Comparison of ENCODE assay signal across 1 cellular context in the genomic region with DNA sequence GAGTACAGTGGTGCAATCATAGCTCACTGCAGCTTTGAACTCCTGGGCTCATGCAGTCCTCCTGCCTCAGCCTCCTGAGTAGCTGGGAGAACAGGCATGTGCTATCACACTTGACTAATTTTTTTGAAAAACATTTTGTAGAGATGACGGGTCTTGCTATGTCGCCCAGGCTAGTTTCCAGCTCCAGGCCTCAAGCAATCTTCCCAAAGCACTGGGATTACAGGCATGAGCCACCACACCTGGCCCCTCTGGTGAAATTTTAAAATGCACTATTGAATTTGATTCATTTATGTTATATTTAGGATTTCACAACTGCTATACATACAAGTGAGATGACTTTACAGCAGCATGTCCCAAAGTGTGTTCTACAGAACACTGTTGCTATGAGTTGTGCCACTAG.
TF ChIP-seq lines count a peak whose summit lies in the region.

No MANE protein-coding gene starts in this region.

TF ChIP-seq in WTC11, 78 proteins besides CTCF, POLR2A, EP300 and RAD21 (continued from another document):
- TF ChIP-seq, protein P1, sequence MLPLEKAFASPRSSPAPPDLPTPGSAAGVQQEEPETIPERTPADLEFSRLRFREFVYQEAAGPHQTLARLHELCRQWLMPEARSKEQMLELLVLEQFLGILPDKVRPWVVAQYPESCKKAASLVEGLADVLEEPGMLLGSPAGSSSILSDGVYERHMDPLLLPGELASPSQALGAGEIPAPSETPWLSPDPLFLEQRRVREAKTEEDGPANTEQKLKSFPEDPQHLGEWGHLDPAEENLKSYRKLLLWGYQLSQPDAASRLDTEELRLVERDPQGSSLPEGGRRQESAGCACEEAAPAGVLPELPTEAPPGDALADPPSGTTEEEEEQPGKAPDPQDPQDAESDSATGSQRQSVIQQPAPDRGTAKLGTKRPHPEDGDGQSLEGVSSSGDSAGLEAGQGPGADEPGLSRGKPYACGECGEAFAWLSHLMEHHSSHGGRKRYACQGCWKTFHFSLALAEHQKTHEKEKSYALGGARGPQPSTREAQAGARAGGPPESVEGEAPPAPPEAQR (CRISPR knock-in tag; IDR thresholded peaks at IDR 0.05), result no peak
- TF ChIP-seq ZNF416 (CRISPR knock-in tag; IDR thresholded peaks at IDR 0.05) (no peak), ZNF232 (CRISPR knock-in tag; IDR thresholded peaks at IDR 0.05) (no peak), ZNF671 (CRISPR knock-in tag; IDR thresholded peaks at IDR 0.05) (no peak), ZNF121 (CRISPR knock-in tag; IDR thresholded peaks at IDR 0.05) (peak; percentile 86)
- TF ChIP-seq, protein P2, sequence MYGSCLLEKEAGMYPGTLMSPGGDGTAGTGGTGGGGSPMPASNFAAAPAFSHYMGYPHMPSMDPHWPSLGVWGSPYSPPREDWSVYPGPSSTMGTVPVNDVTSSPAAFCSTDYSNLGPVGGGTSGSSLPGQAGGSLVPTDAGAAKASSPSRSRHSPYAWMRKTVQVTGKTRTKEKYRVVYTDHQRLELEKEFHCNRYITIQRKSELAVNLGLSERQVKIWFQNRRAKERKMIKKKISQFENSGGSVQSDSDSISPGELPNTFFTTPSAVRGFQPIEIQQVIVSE (CRISPR knock-in tag; IDR thresholded peaks at IDR 0.05; ENCODE audit: borderline replicate concordance), result no peak
- TF ChIP-seq, protein P3, sequence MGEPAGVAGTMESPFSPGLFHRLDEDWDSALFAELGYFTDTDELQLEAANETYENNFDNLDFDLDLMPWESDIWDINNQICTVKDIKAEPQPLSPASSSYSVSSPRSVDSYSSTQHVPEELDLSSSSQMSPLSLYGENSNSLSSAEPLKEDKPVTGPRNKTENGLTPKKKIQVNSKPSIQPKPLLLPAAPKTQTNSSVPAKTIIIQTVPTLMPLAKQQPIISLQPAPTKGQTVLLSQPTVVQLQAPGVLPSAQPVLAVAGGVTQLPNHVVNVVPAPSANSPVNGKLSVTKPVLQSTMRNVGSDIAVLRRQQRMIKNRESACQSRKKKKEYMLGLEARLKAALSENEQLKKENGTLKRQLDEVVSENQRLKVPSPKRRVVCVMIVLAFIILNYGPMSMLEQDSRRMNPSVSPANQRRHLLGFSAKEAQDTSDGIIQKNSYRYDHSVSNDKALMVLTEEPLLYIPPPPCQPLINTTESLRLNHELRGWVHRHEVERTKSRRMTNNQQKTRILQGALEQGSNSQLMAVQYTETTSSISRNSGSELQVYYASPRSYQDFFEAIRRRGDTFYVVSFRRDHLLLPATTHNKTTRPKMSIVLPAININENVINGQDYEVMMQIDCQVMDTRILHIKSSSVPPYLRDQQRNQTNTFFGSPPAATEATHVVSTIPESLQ (CRISPR knock-in tag; IDR thresholded peaks at IDR 0.05), result no peak
TF ChIP-seq in WTC11: peak in this region for 1.
